Comparison of ENCODE assay signal across 8 cellular contexts in the genomic region with DNA sequence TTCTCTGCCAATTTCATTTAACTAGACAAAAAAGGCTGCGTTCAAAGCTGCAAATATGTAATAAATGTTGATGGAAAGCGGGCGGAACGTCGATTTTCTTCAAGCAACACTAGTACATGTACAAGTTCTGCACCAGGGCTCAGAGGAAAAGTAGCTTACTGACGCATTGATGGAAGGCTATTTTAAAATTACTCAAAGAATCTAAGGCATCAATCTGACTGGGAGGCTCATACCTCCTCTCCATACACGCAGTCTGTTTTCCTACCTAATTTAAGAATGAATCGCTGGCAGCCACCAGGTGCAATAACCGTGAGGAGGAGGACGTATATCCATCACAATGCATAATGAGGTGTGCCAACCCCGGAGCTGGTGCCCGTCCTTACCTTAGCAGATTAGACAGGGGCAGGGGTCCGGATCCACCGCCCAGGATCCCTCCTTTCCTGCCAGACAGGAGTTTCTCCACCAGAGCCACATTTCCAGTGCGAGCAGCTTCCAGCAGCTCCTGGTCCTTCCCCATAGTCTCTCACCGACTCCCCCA. TPM values are rescaled to one million over a fixed set of nuclear protein-coding genes. Genes with fewer than 3 reads are reported as not detected.
DNase-seq lines count a peak whose midpoint lies in the region; ATAC-seq and TF ChIP-seq lines count a peak whose summit lies in the region.

No MANE protein-coding gene starts in this region.

- H3K9me2 ChIP-seq in MM.1S (replicated peaks; ENCODE audit: insufficient read depth, low read length): no peaks in the 10 kb centered on the region

- H3K9me3 ChIP-seq in left lung (no peaks in the 10 kb centered on the region), tibial nerve (no peaks in the 10 kb centered on the region), MM.1S (replicated peaks; ENCODE audit: insufficient read depth, low read length) (no peaks in the 10 kb centered on the region)

- DNase-seq in HuH-7.5 (ENCODE audit: low spot score) (peak; percentile 58), left lung (no peak), tibial nerve (ENCODE audit: low spot score in 2 of 2) (peak in 1 of 2 donors; percentile 4), GM10266 (ENCODE audit: extremely low spot score) (no peak), NCI-H187 (lab: John Stamatoyannopoulos, UW) (no peak), MM.1S (no peak)

- WGBS in tibial nerve, 2 donors: 6 to 9% methylated on average over 16 of the region's 16 CpGs

- H3K79me2 ChIP-seq in MM.1S (ENCODE audit: low read length): no peaks in the 10 kb centered on the region

- TF ChIP-seq CTCF in 22Rv1 (IDR thresholded peaks at IDR 0.05): no peak
- no peak for TF ChIP-seq CTCF in left lung (IDR thresholded peaks at IDR 0.05)
- no peak for TF ChIP-seq CTCF in tibial nerve (IDR thresholded peaks at IDR 0.05)
- no peak for TF ChIP-seq CTCF in GM10266 (IDR thresholded peaks at IDR 0.05; ENCODE audit: control insufficient read depth, insufficient read depth, low read depth, missing control alignments)
- TF ChIP-seq CTCF in MM.1S (IDR thresholded peaks at IDR 0.05; ENCODE audit: low read length): no peak

- no peak for TF ChIP-seq EP300 in tibial nerve (IDR thresholded peaks at IDR 0.05)

- peaks cover 4% of the 10 kb centered on the region; the same call in 1 of the 2 replicates for H3F3A ChIP-seq in MM.1S (ENCODE audit: insufficient read depth, low read length)

- H3K27me3 ChIP-seq in left lung (peaks cover 0 to 59% of the 10 kb centered on the region in 2 donors), tibial nerve (no peaks in the 10 kb centered on the region), MM.1S (replicated peaks; ENCODE audit: insufficient read depth, low read length) (no peaks in the 10 kb centered on the region)

- peak; percentile 9 for ATAC-seq in left lung

- intact Hi-C loops in left lung (cut with DNase I): no loop called here

- H3K36me3 ChIP-seq in left lung (no peaks in the 10 kb centered on the region), tibial nerve (no peaks in the 10 kb centered on the region), MM.1S (replicated peaks; ENCODE audit: insufficient read depth, low read length) (no peaks in the 10 kb centered on the region)

- no peak overlapping the region for H2AFZ ChIP-seq in MM.1S (ENCODE audit: low read length)

- no peak overlapping the region for H3K9ac ChIP-seq in MM.1S (ENCODE audit: low read length)

- no peak for TF ChIP-seq POLR2A in tibial nerve (IDR thresholded peaks at IDR 0.05)

- no peak overlapping the region for H3K4me2 ChIP-seq in MM.1S (ENCODE audit: low read depth, low read length)

- H3K4me3 ChIP-seq in left lung: peak overlapping the region; percentile 38 to 40
- H3K4me3 ChIP-seq in tibial nerve: peak overlapping the region; percentile 47 to 79 (median 50)
- no peak overlapping the region for H3K4me3 ChIP-seq in MM.1S (ENCODE audit: low read length)

- H3K27ac ChIP-seq in 22Rv1 (peak overlapping the region; percentile 7; the same call in 1 of the 2 replicates), angular gyrus (ENCODE audit: low read depth, low read length) (peak overlapping the region; percentile 55), left lung (no peak overlapping the region), tibial nerve (peak overlapping the region; percentile 53 to 87 (median 82)), MM.1S (ENCODE audit: low read length) (no peak overlapping the region)

- H3K4me1 ChIP-seq in left lung (peaks cover 0 to 8% of the 10 kb centered on the region in 2 donors), tibial nerve (peaks cover 0 to 42% (median 3%) of the 10 kb centered on the region in 4 donors), MM.1S (ENCODE audit: low read length) (0 out of 2 replicates have a peak, but pooled peaks cover 3% of the 10 kb centered on the region)

- no peaks in the 10 kb centered on the region for H4K20me1 ChIP-seq in MM.1S (ENCODE audit: insufficient read depth, low read length)

RNA-seq across cellular contexts. Expression of gene ANKS1B, which starts 0.9 kb away (rescaled TPM):
- total RNA-seq in left lung: 1 to 10 TPM; 4.9 to 6.9 TPM
- 10 to 100 TPM; 14.0 to 38.4 (median 28.6) TPM for total RNA-seq in tibial nerve

Comparison
In these comparisons a context has a peak if more than half of its experiments do, and no peak if none do; other contexts are left out.
1. H3K27ac ChIP-seq: peak in 22Rv1 (single experiment), angular gyrus (single experiment) and tibial nerve (4 of 4); none in left lung (0 of 2) and MM.1S (single experiment).